15 cellular contexts compared by ENCODE assay signal in the genomic region with DNA sequence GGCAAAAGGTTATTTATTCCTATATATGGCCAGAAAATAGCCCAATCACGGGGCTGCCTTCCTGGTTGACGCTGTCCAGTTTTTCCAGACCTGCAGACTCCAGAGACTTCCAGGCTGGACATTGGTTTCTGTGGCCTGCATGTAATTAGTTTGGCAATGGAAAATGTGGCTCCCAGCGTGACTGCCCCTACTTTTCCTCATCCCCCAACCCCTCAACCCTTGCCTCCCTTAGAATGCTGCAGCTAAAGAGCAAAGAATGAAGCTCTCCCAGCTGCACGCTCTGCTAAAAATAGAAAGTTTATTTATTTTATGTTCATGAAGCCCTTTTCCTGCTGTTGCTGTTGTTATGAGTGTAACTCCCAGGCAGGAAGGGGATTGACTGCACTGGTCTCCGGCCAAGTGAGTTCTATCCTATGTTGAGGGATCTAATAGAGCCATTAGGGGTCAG. TPM values are rescaled to one million over a fixed set of nuclear protein-coding genes. Genes with fewer than 3 reads are reported as not detected.
DNase-seq lines count a peak whose midpoint lies in the region; ATAC-seq lines count a peak whose summit lies in the region.
"Had no signal": no experiment of that assay in that cellular context is flagged by ENCODE, and none has a peak within 500 bp of the region (broad histone marks: within the 10 kb centered on the region; RNA-seq: fewer than 3 reads in every experiment).

No MANE protein-coding gene starts in this region.

- H3K4me1 ChIP-seq in BLaER1: peaks cover 79% of the 10 kb centered on the region
- H3K4me1 ChIP-seq in effector memory CD4-positive, alpha-beta T cell (ENCODE audit: control insufficient read depth, insufficient read depth, low read length, poor library complexity, severe bottlenecking): peaks cover 3% of the 10 kb centered on the region

- intact Hi-C loops in left ventricle myocardium superior (cut with micrococcal nuclease) (no loop called here), sciatic nerve (cut with DNase I) (no loop called here)

- H3K9ac ChIP-seq in BLaER1: peak overlapping the region; percentile 60; the same call in 1 of the 2 replicates

- H3K27ac ChIP-seq in BLaER1: peak overlapping the region; percentile 73
- no peak overlapping the region for H3K27ac ChIP-seq in effector memory CD4-positive, alpha-beta T cell (ENCODE audit: insufficient read depth, low read length, poor library complexity, severe bottlenecking)
- H3K27ac ChIP-seq: neutrophil had no signal

- ATAC-seq in left ventricle myocardium superior (peak; percentile 67), sciatic nerve (peak; percentile 81), esophagus mucosa (no peak), HG02973 (IDR thresholded peaks at IDR 0.05; ENCODE audit: unreplicated experiment) (no peak)

- H3K27me3 ChIP-seq in BLaER1: no peaks in the 10 kb centered on the region
- no peaks in the 10 kb centered on the region for H3K27me3 ChIP-seq in effector memory CD4-positive, alpha-beta T cell (replicated peaks; ENCODE audit: control insufficient read depth, insufficient read depth, low read length, poor library complexity, severe bottlenecking)
- H3K27me3 ChIP-seq: neutrophil had no signal

- H3K36me3 ChIP-seq in BLaER1: no peaks in the 10 kb centered on the region
- H3K36me3 ChIP-seq in effector memory CD4-positive, alpha-beta T cell (ENCODE audit: control insufficient read depth, insufficient read depth, low read length): no peaks in the 10 kb centered on the region
- H3K36me3 ChIP-seq: neutrophil had no signal

- H3K4me2 ChIP-seq in BLaER1: peak overlapping the region; percentile 83

- no peaks in the 10 kb centered on the region for H3K9me3 ChIP-seq in BLaER1
- no peaks in the 10 kb centered on the region for H3K9me3 ChIP-seq in effector memory CD4-positive, alpha-beta T cell (ENCODE audit: control insufficient read depth, low read length)
- H3K9me3 ChIP-seq: neutrophil had no signal

- no peaks in the 10 kb centered on the region for H4K20me1 ChIP-seq in BLaER1

- peak overlapping the region; percentile 46 for H3K4me3 ChIP-seq in BLaER1
- H3K4me3 ChIP-seq in effector memory CD4-positive, alpha-beta T cell (ENCODE audit: insufficient read depth, low read depth, low read length, poor library complexity, severe bottlenecking): no peak overlapping the region

- DNase-seq in SHP77 treated with DMSO at 0.1 percent for 48 hours (lab: John Stamatoyannopoulos, UW) (peak; percentile 30), left ventricle myocardium superior (no peak), sciatic nerve (ENCODE audit: low spot score) (no peak), kidney tubule cell (ENCODE audit: low spot score) (no peak)
- no peak for DNase-seq in effector memory CD4-positive, alpha-beta T cell
- DNase-seq: activated CD4-positive, alpha-beta memory T cell treated with anti-CD3 and anti-CD28 coated beads for 36 hours; effector CD8-positive, alpha-beta T cell; NCI-H1105; stimulated activated CD4-positive, alpha-beta T cell treated with anti-CD3 and anti-CD28 coated beads, Interleukin-4, amount 100 ng/mL, for 4 hours; substantia nigra; T-helper 2 cell had no signal

RNA-seq across cellular contexts. Expression of gene KIAA0040, which starts 8.5 kb away (rescaled TPM):
- total RNA-seq in left ventricle myocardium superior (16.9 TPM), sciatic nerve (16.8 TPM), esophagus mucosa (6.3 TPM)

Comparison
In these comparisons a context has a peak if more than half of its experiments do, and no peak if none do; other contexts are left out.
1. ATAC-seq: peak in left ventricle myocardium superior (single experiment) and sciatic nerve (single experiment); none in esophagus mucosa (single experiment) and HG02973 (single experiment).